Comparison of ENCODE assay signal across 9 cellular contexts in the genomic region with DNA sequence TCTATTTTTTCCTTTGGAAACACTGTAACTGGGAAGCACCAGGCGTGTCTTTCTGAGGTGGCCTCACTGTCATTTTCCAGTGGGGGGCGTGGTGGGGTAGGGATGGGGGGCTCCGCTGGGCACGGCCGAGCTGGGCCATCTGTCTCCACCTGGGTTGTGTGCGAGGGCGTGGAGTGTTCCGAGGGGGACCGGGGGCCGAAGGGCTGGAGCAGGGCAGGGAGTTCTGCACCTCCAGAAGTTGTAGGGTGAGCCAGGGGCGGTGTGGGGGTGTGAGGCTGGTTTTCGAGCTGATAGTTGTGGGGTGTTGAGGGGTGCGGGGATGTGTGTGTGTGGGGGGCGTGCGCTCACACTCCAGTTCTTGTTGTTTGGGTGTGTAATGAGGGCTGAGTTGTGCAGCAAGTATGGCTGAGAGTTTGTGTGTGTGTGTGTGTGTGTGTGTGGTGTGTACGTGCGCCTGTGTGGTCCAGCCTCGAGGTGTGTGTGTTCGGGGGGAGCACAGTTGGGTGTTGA. TPM values are rescaled to one million over a fixed set of nuclear protein-coding genes. Genes with fewer than 3 reads are reported as not detected.
DNase-seq lines count a peak whose midpoint lies in the region; ATAC-seq and TF ChIP-seq lines count a peak whose summit lies in the region.
"Had no signal": no experiment of that assay in that cellular context is flagged by ENCODE, and none has a peak within 500 bp of the region (broad histone marks: within the 10 kb centered on the region; RNA-seq: fewer than 3 reads in every experiment).

No MANE protein-coding gene starts in this region.

- H3K9me3 ChIP-seq in A673 (ENCODE audit: low read depth, low read length, poor library complexity, severe bottlenecking) = no peaks in the 10 kb centered on the region
- H3K9me3 ChIP-seq in colonic mucosa = no peaks in the 10 kb centered on the region
- H3K9me3 ChIP-seq in mucosa of rectum (ENCODE audit: control insufficient read depth in 2 of 2, low read length in 2 of 2) = no peaks in the 10 kb centered on the region

- CTCF ChIA-PET in A673 (lab: Charles Lee) = interaction anchor here (0.6 kb wide), 1 partner anchor 50 kb away, joined by 6 read pairs; no protein-coding TSS in a partner anchor

- intact Hi-C loops in A673 (cut with micrococcal nuclease; ENCODE audit: unreplicated experiment) = no loop called here
- intact Hi-C loops in colonic mucosa (cut with DNase I) = no loop called here

- POLR2A ChIA-PET in A673 (lab: Charles Lee; ENCODE audit: low non-redundant PET) = no interaction called here

- 0 out of 2 replicates have a peak, but pooled peaks have one; percentile 17 for TF ChIP-seq CTCF in A673 (conservative IDR thresholded peaks at IDR 0.05; ENCODE audit: low read depth, low read length)
- TF ChIP-seq CTCF in colonic mucosa (IDR thresholded peaks at IDR 0.05) = no peak

- H3K27ac ChIP-seq in A673 (ENCODE audit: low read depth, low read length, poor library complexity, severe bottlenecking) (peak overlapping the region; percentile 97), colonic mucosa (no peak overlapping the region), mucosa of rectum (ENCODE audit: low read depth in 2 of 2, low read length in 2 of 2) (no peak overlapping the region)

- ATAC-seq in GM18502 (IDR thresholded peaks at IDR 0.05; ENCODE audit: poor library complexity, unreplicated experiment) (no peak), GM21528 (IDR thresholded peaks at IDR 0.05; ENCODE audit: low FRiP score, unreplicated experiment) (no peak)

- no TSS peak for BruUV-seq in A673 (replicated peaks; lab: Mats Ljungman, UMichigan)

- peaks cover 3% of the 10 kb centered on the region for H3K27me3 ChIP-seq in A673 (replicated peaks; ENCODE audit: insufficient read depth, low read depth, low read length, poor library complexity)
- no peaks in the 10 kb centered on the region for H3K27me3 ChIP-seq in colonic mucosa
- peaks cover 10 to 33% of the 10 kb centered on the region in 2 donors for H3K27me3 ChIP-seq in mucosa of rectum (ENCODE audit: control insufficient read depth in 2 of 2, insufficient read depth in 2 of 2, low read length in 2 of 2)

- H3K36me3 ChIP-seq in A673 (ENCODE audit: insufficient read depth, low read length, poor library complexity, severe bottlenecking) (peaks cover 9% of the 10 kb centered on the region), colonic mucosa (no peaks in the 10 kb centered on the region), mucosa of rectum (ENCODE audit: control insufficient read depth in 2 of 2, insufficient read depth in 2 of 2, low read length in 2 of 2) (no peaks in the 10 kb centered on the region)

- H3K4me3 ChIP-seq in A673 (ENCODE audit: low read depth, low read length, poor library complexity, severe bottlenecking) (peak overlapping the region; percentile 72), colonic mucosa (peak overlapping the region; percentile 54), mucosa of rectum (ENCODE audit: low read length in 2 of 2) (peak overlapping the region; percentile 77 to 82)

- DNase-seq in A673 (ENCODE audit: low spot score) = peak; percentile 29
- DNase-seq in HuH-7 (ENCODE audit: low spot score) = peak; percentile 55
- DNase-seq in colonic mucosa = no peak
- DNase-seq in SHP77 treated with DMSO at 0.1 percent for 48 hours (lab: John Stamatoyannopoulos, UW) = no peak
- no peak for DNase-seq in stimulated activated CD4-positive, alpha-beta T cell treated with anti-CD3 and anti-CD28 coated beads, Interleukin-4, amount 100 ng/mL, for 4 hours

- peak overlapping the region; percentile 38 to 76 for H3K9ac ChIP-seq in colonic mucosa (ENCODE audit: low read depth in 2 of 2, low read length in 2 of 2)
- H3K9ac ChIP-seq in mucosa of rectum (ENCODE audit: low read depth in 1 of 2, low read length in 2 of 2) = peak overlapping the region; percentile 44 to 60

- H3K4me1 ChIP-seq in A673 (ENCODE audit: insufficient read depth, low read length, poor library complexity, severe bottlenecking) (peaks cover 34% of the 10 kb centered on the region), colonic mucosa (no peaks in the 10 kb centered on the region), mucosa of rectum (ENCODE audit: control insufficient read depth in 2 of 2, insufficient read depth in 2 of 2, low read length in 2 of 2) (peaks cover 5 to 9% of the 10 kb centered on the region in 2 donors)

RNA-seq across cellular contexts. Expression of a gene that starts 10.8 kb away (rescaled TPM):
- total RNA-seq in A673 (2021) (0.20 TPM in 1 of 2 replicates, not detected in the other), colonic mucosa (under 1 TPM; 0.44 to 0.98 TPM)
- total RNA-seq: activated CD8-positive, alpha-beta memory T cell treated with anti-CD3 and anti-CD28 coated beads for 36 hours had no signal

RNA-seq across cellular contexts. Expression of a gene that starts 18.7 kb away (rescaled TPM):
- total RNA-seq in A673 (2021) = 23.4 and 26.8 TPM in 2 replicates
- 10 to 100 TPM; 13.5 to 14.9 TPM for total RNA-seq in colonic mucosa

RNA-seq across cellular contexts. Expression of a gene that starts 29.0 kb away (rescaled TPM):
- total RNA-seq in A673 (2021) (72.9 and 76.9 TPM in 2 replicates), colonic mucosa (10 to 100 TPM; 80.2 to 82.1 TPM)

RNA-seq across cellular contexts. Expression of a gene that starts 41.4 kb away (rescaled TPM):
- total RNA-seq in A673 (2021) (5.2 and 7.0 TPM in 2 replicates), colonic mucosa (10 to 100 TPM; 18.7 to 57.5 TPM)
- total RNA-seq: activated CD8-positive, alpha-beta memory T cell treated with anti-CD3 and anti-CD28 coated beads for 36 hours had no signal

Comparison
In these comparisons a context has a peak if more than half of its experiments do, and no peak if none do; other contexts are left out.
1. DNase-seq: peak in A673 (single experiment) and HuH-7 (single experiment); none in colonic mucosa (single experiment), SHP77 treated with DMSO at 0.1 percent for 48 hours (single experiment) and stimulated activated CD4-positive, alpha-beta T cell treated with anti-CD3 and anti-CD28 coated beads, Interleukin-4, amount 100 ng/mL, for 4 hours (0 of 2).
2. Peak in every context shown above with its lines, with median percentiles within 50 percentile points of each other: H3K4me3 ChIP-seq.